34 cellular contexts compared by ENCODE assay signal in the genomic region with DNA sequence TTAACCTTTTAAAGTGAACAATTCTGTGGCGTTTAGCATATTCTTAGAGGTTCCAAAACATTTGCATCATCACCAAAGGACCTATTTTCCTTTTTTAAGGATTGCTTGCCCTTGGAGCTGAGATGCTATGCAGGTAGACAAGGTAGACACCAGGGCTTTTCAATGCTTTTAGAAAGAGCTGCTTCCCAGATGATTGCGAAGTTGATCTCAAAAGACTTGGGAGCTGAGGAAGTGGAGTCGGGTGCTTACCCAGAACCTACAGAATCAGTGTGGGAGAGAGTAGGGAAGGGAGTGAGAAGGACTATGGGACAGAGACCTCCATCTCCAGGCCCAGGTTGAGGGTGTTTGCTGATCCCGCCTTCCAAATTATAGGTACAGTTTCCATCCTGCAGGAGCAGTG. TPM values are rescaled to one million over a fixed set of nuclear protein-coding genes. Genes with fewer than 3 reads are reported as not detected.
"Had no signal": no experiment of that assay in that cellular context is flagged by ENCODE, and none has a peak within 500 bp of the region (broad histone marks: within the 10 kb centered on the region; RNA-seq: fewer than 3 reads in every experiment).

No MANE protein-coding gene starts in this region.

- H3K27ac ChIP-seq: colonic mucosa, coronary artery, dorsolateral prefrontal cortex, epithelial cell of prostate, esophagus muscularis mucosa, esophagus squamous epithelium, foreskin keratinocyte, gastrocnemius medialis, gastroesophageal sphincter, heart left ventricle, heart right ventricle had no signal

- ATAC-seq: effector memory CD8-positive, alpha-beta T cell; esophagus mucosa; foreskin keratinocyte; gastrocnemius medialis; gastroesophageal sphincter; heart left ventricle; heart right ventricle had no signal

- H3K4me3 ChIP-seq: colonic mucosa, coronary artery, dorsolateral prefrontal cortex, esophagus muscularis mucosa, esophagus squamous epithelium, gastrocnemius medialis, gastroesophageal sphincter, heart left ventricle, heart right ventricle had no signal

- H3K9me3 Mint-ChIP-seq: dendritic cell treated with granulocyte-macrophage colony-stimulating factor and Interleukin-4, amounts not matched to agents 40 ng/mL and 50 ng/mL, for 4 days; effector memory CD8-positive, alpha-beta T cell; endodermal cell had no signal

- H3K4me1 ChIP-seq: foreskin keratinocyte had no signal

- FAIRE-seq: colon, endometrium, endothelial cell of umbilical vein, frontal cortex had no signal

- H3K27ac Mint-ChIP-seq: dendritic cell treated with granulocyte-macrophage colony-stimulating factor and Interleukin-4, amounts not matched to agents 40 ng/mL and 50 ng/mL, for 4 days; effector memory CD8-positive, alpha-beta T cell; endodermal cell had no signal

- DNase-seq: colonic mucosa; cortex of kidney; dermis blood vessel endothelial cell; dorsolateral prefrontal cortex; effector CD4-positive, alpha-beta T cell; effector CD8-positive, alpha-beta T cell; effector memory CD4-positive, alpha-beta T cell; effector memory CD8-positive, alpha-beta T cell; endodermal cell; erythroblast; esophagus squamous epithelium; foreskin fibroblast; foreskin keratinocyte; foreskin melanocyte; gastrocnemius medialis; glutamatergic neuron; head of caudate nucleus; heart left ventricle; heart right ventricle had no signal

- H3K4me3 Mint-ChIP-seq: dendritic cell treated with granulocyte-macrophage colony-stimulating factor and Interleukin-4, amounts not matched to agents 40 ng/mL and 50 ng/mL, for 4 days had no signal

- H3K9me3 ChIP-seq: colonic mucosa, esophagus muscularis mucosa, esophagus squamous epithelium, gastrocnemius medialis, gastroesophageal sphincter, heart left ventricle, heart right ventricle had no signal

- H3K36me3 ChIP-seq: colonic mucosa, esophagus muscularis mucosa, esophagus squamous epithelium, gastrocnemius medialis, gastroesophageal sphincter, heart left ventricle, heart right ventricle had no signal

RNA-seq across cellular contexts. Expression of a gene that starts 11.1 kb away (rescaled TPM):
- total RNA-seq: colonic mucosa, dermis blood vessel endothelial cell, dermis microvascular lymphatic vessel endothelial cell, endodermal cell, endothelial cell of umbilical vein, epithelial cell of proximal tubule, esophagus mucosa, esophagus squamous epithelium, fibroblast of lung, fibroblast of villous mesenchyme, foreskin keratinocyte, glomerular endothelial cell had no signal
- polyA plus RNA-seq: endothelial cell of umbilical vein, fibroblast of lung, foreskin keratinocyte had no signal
